ENCODE assay signal across 15 cellular contexts in genomic region chr6:42010909-42011308, GRCh38. TPM values are rescaled to one million over a fixed set of nuclear protein-coding genes. Genes with fewer than 3 reads are reported as not detected.
A peak's percentile ranks its signal among the peaks of the same experiment; 100 is the strongest.
DNase-seq lines count a peak whose midpoint lies in the region; ATAC-seq, FAIRE-seq and TF ChIP-seq lines count a peak whose summit lies in the region.
"Had no signal": no experiment of that assay in that cellular context is flagged by ENCODE, and none has a peak within 500 bp of the region (broad histone marks: within the 10 kb centered on the region; RNA-seq: fewer than 3 reads in every experiment).

No MANE protein-coding gene starts in this region.

- in situ Hi-C loops in HepG2 (cut with HindIII; ENCODE audit: extremely low pct_ligation_motif_present, low pct_unique_long_range_greater_than_20kb): no loop called here

- H3K79me2 ChIP-seq in HepG2 (ENCODE audit: insufficient read depth, low read length): no peaks in the 10 kb centered on the region

- no peak for TF ChIP-seq EP300 in HepG2 (IDR thresholded peaks at IDR 0.05; ENCODE audit: low read depth in 2 of 2, low read length in 2 of 2)
- TF ChIP-seq EP300 in HepG2 (CRISPR knock-in tag; IDR thresholded peaks at IDR 0.05; ENCODE audit: borderline replicate concordance): no peak

- FAIRE-seq in HepG2 (lab: Jason Lieb, UNC): no peak
- FAIRE-seq: bronchial epithelial cell, pancreas had no signal

- POLR2A ChIA-PET in HepG2 (lab: Yijun Ruan, JAX) (no interaction called here), A673 (lab: Charles Lee; ENCODE audit: low non-redundant PET) (no interaction called here)

- BruUV-seq in HepG2 (replicated peaks; lab: Mats Ljungman, UMichigan) (no TSS peak), A673 (replicated peaks; lab: Mats Ljungman, UMichigan) (no TSS peak)

- H3K4me3 ChIP-seq in HepG2 (replicated peaks in 1 of 3; ENCODE audit: insufficient read depth in 1 of 3, low read depth in 2 of 3, low read length in 3 of 3) (no peak overlapping the region), right lobe of liver (no peak overlapping the region), upper lobe of right lung (no peak overlapping the region), A673 (ENCODE audit: low read depth, low read length, poor library complexity, severe bottlenecking) (no peak overlapping the region)
- H3K4me3 ChIP-seq in effector memory CD4-positive, alpha-beta T cell (ENCODE audit: insufficient read depth, low read depth, low read length, poor library complexity, severe bottlenecking): no peak overlapping the region
- H3K4me3 ChIP-seq: gastrocnemius medialis, pancreas, transverse colon had no signal

- H3K9ac ChIP-seq in HepG2 (ENCODE audit: insufficient read depth, low read depth, low read length): no peak overlapping the region

- TF ChIP-seq RAD21 in HepG2 (CRISPR knock-in tag; IDR thresholded peaks at IDR 0.05): no peak

- H3K27ac ChIP-seq in HepG2 (ENCODE audit: extremely low read length, insufficient read depth, low read length) (no peak overlapping the region), right lobe of liver (no peak overlapping the region), upper lobe of right lung (no peak overlapping the region), A673 (ENCODE audit: low read depth, low read length, poor library complexity, severe bottlenecking) (no peak overlapping the region)
- no peak overlapping the region for H3K27ac ChIP-seq in effector memory CD4-positive, alpha-beta T cell (ENCODE audit: insufficient read depth, low read length, poor library complexity, severe bottlenecking)
- H3K27ac ChIP-seq: gastrocnemius medialis, pancreas, SK-N-MC, transverse colon had no signal

- DNase-seq in HepG2 (ENCODE audit: low spot score) (no peak), right lobe of liver (no peak), T-helper 17 cell (no peak), memory B cell (ENCODE audit: low spot score in 2 of 2) (no peak), upper lobe of right lung (peak; percentile 6), dedifferentiated amniotic fluid mesenchymal stem cell (ENCODE audit: extremely low spot score) (no peak), A673 (ENCODE audit: low spot score) (no peak)
- DNase-seq in effector memory CD4-positive, alpha-beta T cell: no peak
- DNase-seq: activated effector memory CD4-positive, alpha-beta T cell treated with Interleukin-2 at 50 U/mL for 16 hours; gastrocnemius medialis; pancreas; transverse colon had no signal

- H3K9me3 ChIP-seq in HepG2 (ENCODE audit: low read length): no peaks in the 10 kb centered on the region
- H3K9me3 ChIP-seq in right lobe of liver: no peaks in the 10 kb centered on the region
- no peaks in the 10 kb centered on the region for H3K9me3 ChIP-seq in T-helper 17 cell (ENCODE audit: control insufficient read depth, low read length, poor library complexity, severe bottlenecking)
- no peaks in the 10 kb centered on the region for H3K9me3 ChIP-seq in upper lobe of right lung
- H3K9me3 ChIP-seq in effector memory CD4-positive, alpha-beta T cell (ENCODE audit: control insufficient read depth, low read length): no peaks in the 10 kb centered on the region
- no peaks in the 10 kb centered on the region for H3K9me3 ChIP-seq in A673 (ENCODE audit: low read depth, low read length, poor library complexity, severe bottlenecking)
- H3K9me3 ChIP-seq: gastrocnemius medialis, pancreas, transverse colon had no signal

- ATAC-seq in HepG2 (no peak), right lobe of liver (no peak), T-helper 17 cell (no peak), memory B cell (ENCODE audit: low read depth) (no peak), upper lobe of right lung (no peak)
- ATAC-seq: gastrocnemius medialis, HCT116 had no signal

- no peaks in the 10 kb centered on the region for H3K27me3 ChIP-seq in HepG2 (ENCODE audit: control insufficient read depth in 1 of 2, insufficient read depth in 2 of 2, low read length in 2 of 2)
- no peaks in the 10 kb centered on the region for H3K27me3 ChIP-seq in right lobe of liver
- H3K27me3 ChIP-seq in upper lobe of right lung: no peaks in the 10 kb centered on the region
- no peaks in the 10 kb centered on the region for H3K27me3 ChIP-seq in effector memory CD4-positive, alpha-beta T cell (replicated peaks; ENCODE audit: control insufficient read depth, insufficient read depth, low read length, poor library complexity, severe bottlenecking)
- H3K27me3 ChIP-seq in A673 (replicated peaks; ENCODE audit: insufficient read depth, low read depth, low read length, poor library complexity): no peaks in the 10 kb centered on the region
- H3K27me3 ChIP-seq: gastrocnemius medialis, pancreas, transverse colon had no signal

- H3K4me3 Mint-ChIP-seq in T-helper 17 cell (peak overlapping the region; percentile 53), memory B cell (no peak overlapping the region)

- TF ChIP-seq POLR2A in HepG2 (IDR thresholded peaks at IDR 0.05; ENCODE audit: insufficient read depth in 1 of 2, low read depth in 2 of 2, low read length in 2 of 2): no peak
- TF ChIP-seq POLR2A in right lobe of liver (IDR thresholded peaks at IDR 0.05): no peak

- CTCF ChIA-PET in HepG2 (lab: Yijun Ruan, JAX; ENCODE audit: low intra/inter-chr PET ratio, low total read pairs) (no interaction called here), A673 (lab: Charles Lee) (interaction anchor here (0.9 kb wide), 1 partner anchor 48 kb away, joined by 3 read pairs; no protein-coding TSS in a partner anchor)

- no peak overlapping the region for H3K4me2 ChIP-seq in HepG2 (ENCODE audit: low read depth, low read length)

- H2AFZ ChIP-seq in HepG2 (ENCODE audit: low read length): no peak overlapping the region

- H3K36me3 ChIP-seq in HepG2 (replicated peaks in 1 of 2; ENCODE audit: control insufficient read depth in 1 of 2, insufficient read depth in 2 of 2, low read length in 2 of 2) (no peaks in the 10 kb centered on the region), right lobe of liver (no peaks in the 10 kb centered on the region), upper lobe of right lung (no peaks in the 10 kb centered on the region), A673 (ENCODE audit: insufficient read depth, low read length, poor library complexity, severe bottlenecking) (no peaks in the 10 kb centered on the region)
- peaks cover 13% of the 10 kb centered on the region for H3K36me3 ChIP-seq in effector memory CD4-positive, alpha-beta T cell (ENCODE audit: control insufficient read depth, insufficient read depth, low read length)
- H3K36me3 ChIP-seq: gastrocnemius medialis, pancreas, transverse colon had no signal

- no peaks in the 10 kb centered on the region for H3K27me3 Mint-ChIP-seq in T-helper 17 cell
- no peaks in the 10 kb centered on the region for H3K27me3 Mint-ChIP-seq in memory B cell

- H3K9me3 Mint-ChIP-seq in memory B cell: no peaks in the 10 kb centered on the region

- H3K36me3 Mint-ChIP-seq in T-helper 17 cell (ENCODE audit: low read depth) (no peaks in the 10 kb centered on the region), memory B cell (peaks cover 10% of the 10 kb centered on the region)

- H4K20me1 ChIP-seq in HepG2 (ENCODE audit: insufficient read depth, low read length): no peaks in the 10 kb centered on the region

- peaks cover 60% of the 10 kb centered on the region for H3K4me1 Mint-ChIP-seq in T-helper 17 cell
- peaks cover 38% of the 10 kb centered on the region for H3K4me1 Mint-ChIP-seq in memory B cell

- intact Hi-C loops in HepG2 (cut with micrococcal nuclease; ENCODE audit: unreplicated experiment): no loop called here
- intact Hi-C loops in right lobe of liver (cut with DNase I): no loop called here
- intact Hi-C loops in upper lobe of right lung (cut with DNase I): no loop called here
- intact Hi-C loops in A673 (cut with micrococcal nuclease; ENCODE audit: unreplicated experiment): no loop called here

- TF ChIP-seq CTCF in HepG2 (CRISPR knock-in tag; IDR thresholded peaks at IDR 0.05) (no peak), right lobe of liver (IDR thresholded peaks at IDR 0.05) (no peak), upper lobe of right lung (IDR thresholded peaks at IDR 0.05) (no peak), A673 (conservative IDR thresholded peaks at IDR 0.05; ENCODE audit: low read depth, low read length) (no peak)

- H3K27ac Mint-ChIP-seq in T-helper 17 cell (peak overlapping the region; percentile 87), memory B cell (peak overlapping the region; percentile 68)

- peaks cover 15% of the 10 kb centered on the region for H3K4me1 ChIP-seq in HepG2 (ENCODE audit: insufficient read depth, low read length)
- H3K4me1 ChIP-seq in right lobe of liver: no peaks in the 10 kb centered on the region
- peaks cover 41% of the 10 kb centered on the region for H3K4me1 ChIP-seq in upper lobe of right lung
- peaks cover 32% of the 10 kb centered on the region for H3K4me1 ChIP-seq in effector memory CD4-positive, alpha-beta T cell (ENCODE audit: control insufficient read depth, insufficient read depth, low read length, poor library complexity, severe bottlenecking)
- H3K4me1 ChIP-seq in A673 (ENCODE audit: insufficient read depth, low read length, poor library complexity, severe bottlenecking): no peaks in the 10 kb centered on the region
- H3K4me1 ChIP-seq: pancreas had no signal

- WGBS in HepG2 (ENCODE audit: low lambda C conversion rate): 11% methylated on average over 1 of the region's 1 CpG
- WGBS in right lobe of liver (ENCODE audit: insufficient coverage, low coverage, low lambda C conversion rate, missing lambda C conversion rate): 33% methylated on average over 1 of the region's 1 CpG

RNA-seq across cellular contexts. Expression of gene TAF8, which starts 39.4 kb away (rescaled TPM):
- total RNA-seq in HepG2 (2016; rRNA removed; fragmentation: Illumina TruSeq; extraction: Trizol): 20.2 and 25.2 TPM in 2 replicates
- 5.3 and 5.6 TPM in 2 replicates for total RNA-seq in HepG2 (2016; cell fraction: cytosol; rRNA removed; fragmentation: Illumina TruSeq; extraction: Trizol; ENCODE audit: low read depth)
- total RNA-seq in HepG2 (2016; cell fraction: insoluble cytoplasmic fraction; rRNA removed; fragmentation: Illumina TruSeq; extraction: Trizol): 18.4 and 26.1 TPM in 2 replicates
- 7.7 and 11.1 TPM in 2 replicates for total RNA-seq in HepG2 (2016; cell fraction: membrane; rRNA removed; fragmentation: Illumina TruSeq; extraction: Trizol)
- 25.6 and 26.1 TPM in 2 replicates for total RNA-seq in HepG2 (2016; cell fraction: nucleus; rRNA removed; fragmentation: Illumina TruSeq; extraction: Trizol)
- polyA plus RNA-seq in HepG2 (2011; rRNA removed): 23.8 and 25.8 TPM in 2 replicates
- 14.5 and 19.7 TPM in 2 replicates for polyA plus RNA-seq in HepG2 (2011; cell fraction: cytosol; rRNA removed)
- 30.8 and 36.5 TPM in 2 replicates for polyA plus RNA-seq in HepG2 (2011; cell fraction: nucleus; rRNA removed)
- 8.9 and 11.5 TPM in 2 replicates for polyA plus RNA-seq in HepG2 (2012)
- 2.2 and 2.4 TPM in 2 replicates for polyA plus RNA-seq in HepG2 (2016; cell fraction: cytosol; fragmentation: Illumina TruSeq; extraction: Trizol; ENCODE audit: low read depth)
- polyA plus RNA-seq in HepG2 (2016; cell fraction: insoluble cytoplasmic fraction; fragmentation: Illumina TruSeq; extraction: Trizol; ENCODE audit: low read depth): 11.5 and 15.5 TPM in 2 replicates
- 2.5 and 3.1 TPM in 2 replicates for polyA plus RNA-seq in HepG2 (2016; cell fraction: membrane; fragmentation: Illumina TruSeq; extraction: Trizol; ENCODE audit: low read depth)
- polyA plus RNA-seq in HepG2 (2016; cell fraction: nucleus; fragmentation: Illumina TruSeq; extraction: Trizol; ENCODE audit: insufficient read depth, low read depth): 23.7 and 26.1 TPM in 2 replicates
- polyA minus RNA-seq in HepG2 (2011; rRNA and poly(A)+ RNA removed; ENCODE audit: low replicate concordance): 73.6 and 87.5 TPM in 2 replicates
- 12.6 and 13.8 TPM in 2 replicates for polyA minus RNA-seq in HepG2 (2011; cell fraction: cytosol; rRNA and poly(A)+ RNA removed)
- polyA minus RNA-seq in HepG2 (2011; cell fraction: nucleus; rRNA and poly(A)+ RNA removed): 74.5 and 84.5 TPM in 2 replicates
- total RNA-seq in right lobe of liver: 10 to 100 TPM in 4 of 6 experiments, 1 to 10 TPM in 2; 6.7 to 14.7 (median 11.9) TPM
- 10 to 100 TPM; 28.7 to 35.3 TPM for total RNA-seq in T-helper 17 cell
- 31.1 TPM for total RNA-seq in upper lobe of right lung
- total RNA-seq in A673 (2021): 22.5 and 26.0 TPM in 2 replicates
